ENCODE assay signal across 12 cellular contexts in genomic region chrX:107325467-107325866, GRCh38.
DNase-seq lines count a peak whose midpoint lies in the region; ATAC-seq and TF ChIP-seq lines count a peak whose summit lies in the region.
"Had no signal": no experiment of that assay in that cellular context is flagged by ENCODE, and none has a peak within 500 bp of the region (broad histone marks: within the 10 kb centered on the region; RNA-seq: fewer than 3 reads in every experiment).

No MANE protein-coding gene starts in this region.

- H3K27me3 Mint-ChIP-seq in WTC11 (ENCODE audit: low read depth) (no peaks in the 10 kb centered on the region), Caco-2 (ENCODE audit: insufficient read depth, unreplicated experiment) (peaks cover 3% of the 10 kb centered on the region)

- no TSS peak for BruUV-seq in Caco-2 (replicated peaks; lab: Mats Ljungman, UMichigan)

- H3K4me1 Mint-ChIP-seq in WTC11 (peaks cover 2% of the 10 kb centered on the region; the same call in 1 of the 2 replicates), Caco-2 (ENCODE audit: low read depth, unreplicated experiment) (no peaks in the 10 kb centered on the region)
- H3K4me1 Mint-ChIP-seq: CD4-positive, alpha-beta memory T cell had no signal

- intact Hi-C loops in Caco-2 (cut with micrococcal nuclease; ENCODE audit: unreplicated experiment): loop anchor here (1.0 kb wide), 1 partner anchor 326 kb away; no protein-coding TSS in a partner anchor

- no peak for DNase-seq in WTC11 (ENCODE audit: low spot score)
- no peak for DNase-seq in stimulated activated CD4-positive, alpha-beta T cell treated with anti-CD3 and anti-CD28 coated beads, Interleukin-15, amount 100 ng/mL, for 24 hours
- no peak for DNase-seq in substantia nigra (lab: John Stamatoyannopoulos, UW)
- DNase-seq in HK-2 (ENCODE audit: unreplicated experiment): no peak
- no peak for DNase-seq in Caco-2
- DNase-seq: BE2C; CD4-positive, alpha-beta memory T cell; GF-D8 had no signal

- no peaks in the 10 kb centered on the region for H3K36me3 Mint-ChIP-seq in WTC11
- no peaks in the 10 kb centered on the region for H3K36me3 Mint-ChIP-seq in Caco-2 (ENCODE audit: insufficient read depth, unreplicated experiment)
- H3K36me3 Mint-ChIP-seq: CD4-positive, alpha-beta memory T cell had no signal

- TF ChIP-seq CTCF in WTC11 (IDR thresholded peaks at IDR 0.05): no peak
- TF ChIP-seq CTCF in Caco-2 (IDR thresholded peaks at IDR 0.05; ENCODE audit: insufficient read depth in 1 of 2, low read depth in 1 of 2, low read length in 1 of 2, severe bottlenecking in 1 of 2, unreplicated experiment in 1 of 2): no peak

- no peak overlapping the region for H3K27ac Mint-ChIP-seq in WTC11
- H3K27ac Mint-ChIP-seq in Caco-2 (ENCODE audit: unreplicated experiment): no peak overlapping the region
- H3K27ac Mint-ChIP-seq: CD4-positive, alpha-beta memory T cell had no signal

- H3K4me1 ChIP-seq in HUES6 (ENCODE audit: control insufficient read depth, insufficient read depth, low read length): peaks cover 5% of the 10 kb centered on the region
- no peaks in the 10 kb centered on the region for H3K4me1 ChIP-seq in iPS-18a (ENCODE audit: control insufficient read depth, low read depth, low read length)
- no peaks in the 10 kb centered on the region for H3K4me1 ChIP-seq in Caco-2
- H3K4me1 ChIP-seq: A549, BE2C had no signal

- H3K36me3 ChIP-seq in HUES6 (ENCODE audit: control insufficient read depth, insufficient read depth, low read length): no peaks in the 10 kb centered on the region
- H3K36me3 ChIP-seq in iPS-18a (ENCODE audit: control insufficient read depth, low read depth, low read length): no peaks in the 10 kb centered on the region
- H3K36me3 ChIP-seq in Caco-2 (ENCODE audit: control insufficient read depth, insufficient read depth, low read length): no peaks in the 10 kb centered on the region
- H3K36me3 ChIP-seq: BE2C had no signal

- CTCF ChIA-PET in WTC11 (lab: Charles Lee) (interaction anchor here (0.8 to 2.0 kb wide), 8 partner anchors 12 to 326 kb away, joined by 3 to 17 read pairs (median 4); no protein-coding TSS in a partner anchor), Caco-2 (lab: Charles Lee) (interaction anchor here (0.6 to 1.4 kb wide), 2 partner anchors 123 to 300 kb away, joined by 3 to 4 read pairs; no protein-coding TSS in a partner anchor)

- peaks cover 30% of the 10 kb centered on the region; the same call in 1 of the 2 replicates for H3K27me3 ChIP-seq in HUES6 (ENCODE audit: control insufficient read depth, insufficient read depth, low read length)
- H3K27me3 ChIP-seq in iPS-18a (ENCODE audit: control insufficient read depth, insufficient read depth, low read length): no peaks in the 10 kb centered on the region
- no peaks in the 10 kb centered on the region for H3K27me3 ChIP-seq in Caco-2 (replicated peaks; ENCODE audit: control insufficient read depth, insufficient read depth, low read length)
- H3K27me3 ChIP-seq: BE2C had no signal

- 0 out of 2 replicates have a peak overlapping the region, but pooled peaks have one; percentile 53 for H3K4me3 ChIP-seq in HUES6 (ENCODE audit: low read depth, low read length)
- peak overlapping the region; percentile 44 for H3K4me3 ChIP-seq in iPS-18a (ENCODE audit: low read length)
- no peak overlapping the region for H3K4me3 ChIP-seq in Caco-2 (ENCODE audit: low read depth, low read length)
- H3K4me3 ChIP-seq: A549 had no signal

- H3K4me3 Mint-ChIP-seq in WTC11 (peak overlapping the region; percentile 47; the same call in 1 of the 2 replicates), Caco-2 (ENCODE audit: unreplicated experiment) (no peak overlapping the region)
- H3K4me3 Mint-ChIP-seq: CD4-positive, alpha-beta memory T cell had no signal

- H3K9me3 Mint-ChIP-seq in WTC11 (no peaks in the 10 kb centered on the region), Caco-2 (ENCODE audit: unreplicated experiment) (no peaks in the 10 kb centered on the region)
- H3K9me3 Mint-ChIP-seq: CD4-positive, alpha-beta memory T cell had no signal

- no peak for ATAC-seq in WTC11

- POLR2A ChIA-PET in WTC11 (lab: Charles Lee) (no interaction called here), Caco-2 (lab: Charles Lee) (no interaction called here)

- H3K9me3 ChIP-seq in HUES6 (ENCODE audit: control insufficient read depth, insufficient read depth, low read depth, low read length) (no peaks in the 10 kb centered on the region), iPS-18a (ENCODE audit: control insufficient read depth, low read depth, low read length) (no peaks in the 10 kb centered on the region), Caco-2 (no peaks in the 10 kb centered on the region)
- H3K9me3 ChIP-seq: A549, BE2C had no signal

- H3K9ac ChIP-seq in HUES6 (ENCODE audit: low read length) (no peak overlapping the region), iPS-18a (ENCODE audit: low read length) (no peak overlapping the region)

- H3K27ac ChIP-seq in HUES6 (ENCODE audit: low read depth, low read length) (no peak overlapping the region), iPS-18a (ENCODE audit: low read length) (no peak overlapping the region), substantia nigra (ENCODE audit: low read depth, low read length, poor library complexity, severe bottlenecking) (no peak overlapping the region)
- H3K27ac ChIP-seq: A549, C4-2B had no signal

TF ChIP-seq in WTC11, 78 proteins besides CTCF, POLR2A, EP300 and RAD21:
- TF ChIP-seq ARID4B (CRISPR knock-in tag; IDR thresholded peaks at IDR 0.05; ENCODE audit: borderline replicate concordance): no peak
- no peak for TF ChIP-seq PRDM15 (CRISPR knock-in tag; IDR thresholded peaks at IDR 0.05)
